Comparison of ENCODE assay signal across 13 cellular contexts in the genomic region with DNA sequence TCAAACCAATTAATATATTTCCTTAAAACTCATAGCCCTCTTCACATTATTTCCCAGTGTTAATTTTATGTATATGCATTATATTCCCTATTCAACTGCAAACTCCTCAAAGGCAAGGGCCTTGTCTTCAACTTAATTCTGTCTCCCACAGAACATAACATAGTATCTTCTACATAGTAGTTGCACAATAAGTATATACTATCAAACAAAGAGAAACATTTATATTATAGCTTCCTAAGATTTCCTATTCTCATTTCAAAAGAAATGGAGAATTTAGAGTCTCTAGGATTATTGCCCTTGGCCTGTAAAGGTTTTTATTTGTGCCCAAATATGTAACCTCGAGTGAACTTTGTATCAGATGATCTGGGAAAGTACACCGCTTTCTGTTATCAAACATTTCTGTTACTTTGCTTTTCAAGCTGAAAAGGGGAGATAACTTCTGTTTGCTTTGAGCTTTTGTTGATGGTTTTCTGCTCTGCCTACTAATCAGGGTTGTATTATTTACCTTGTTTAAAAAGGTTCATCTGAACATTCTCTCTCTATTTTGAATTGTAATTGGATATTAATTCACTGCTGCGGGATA.
A peak's percentile ranks its signal among the peaks of the same experiment; 100 is the strongest.
DNase-seq lines count a peak whose midpoint lies in the region; ATAC-seq lines count a peak whose summit lies in the region.
"Had no signal": no experiment of that assay in that cellular context is flagged by ENCODE, and none has a peak within 500 bp of the region (broad histone marks: within the 10 kb centered on the region; RNA-seq: fewer than 3 reads in every experiment).

No MANE protein-coding gene starts in this region.

- H3K9me3 Mint-ChIP-seq in stimulated activated naive CD8-positive, alpha-beta T cell treated with anti-CD3 and anti-CD28 coated beads, Interleukin-15, Interleukin-2, amounts not matched to agents 100 ng/mL and 50 ng/mL, for 24 hours: no peaks in the 10 kb centered on the region
- no peaks in the 10 kb centered on the region for H3K9me3 Mint-ChIP-seq in memory B cell

- no peak for ATAC-seq in stimulated activated naive CD8-positive, alpha-beta T cell treated with anti-CD3 and anti-CD28 coated beads, Interleukin-15, Interleukin-2, amounts not matched to agents 100 U/mL and 50 U/mL, for 24 hours
- ATAC-seq in memory B cell (ENCODE audit: low read depth): no peak

- no peaks in the 10 kb centered on the region for H3K27me3 ChIP-seq in adipocyte (replicated peaks; ENCODE audit: control insufficient read depth, insufficient read depth, low read length)
- H3K27me3 ChIP-seq: BLaER1, foreskin keratinocyte had no signal

- peak overlapping the region; percentile 78 for H3K9ac ChIP-seq in adipocyte (ENCODE audit: low read length)
- H3K9ac ChIP-seq: BLaER1 had no signal

- no peak overlapping the region for H3K4me3 Mint-ChIP-seq in stimulated activated naive CD8-positive, alpha-beta T cell treated with anti-CD3 and anti-CD28 coated beads, Interleukin-15, Interleukin-2, amounts not matched to agents 100 ng/mL and 50 ng/mL, for 24 hours
- no peak overlapping the region for H3K4me3 Mint-ChIP-seq in memory B cell

- H3K4me1 ChIP-seq in adipocyte (ENCODE audit: control insufficient read depth, insufficient read depth, low read length): peaks cover 36% of the 10 kb centered on the region

- no peaks in the 10 kb centered on the region for H3K27me3 Mint-ChIP-seq in stimulated activated naive CD8-positive, alpha-beta T cell treated with anti-CD3 and anti-CD28 coated beads, Interleukin-15, Interleukin-2, amounts not matched to agents 100 ng/mL and 50 ng/mL, for 24 hours
- H3K27me3 Mint-ChIP-seq in memory B cell: no peaks in the 10 kb centered on the region

- H3K9me3 ChIP-seq in adipocyte (ENCODE audit: control insufficient read depth, low read length): no peaks in the 10 kb centered on the region
- H3K9me3 ChIP-seq: BLaER1 had no signal

- H3K36me3 Mint-ChIP-seq in stimulated activated naive CD8-positive, alpha-beta T cell treated with anti-CD3 and anti-CD28 coated beads, Interleukin-15, Interleukin-2, amounts not matched to agents 100 ng/mL and 50 ng/mL, for 24 hours (ENCODE audit: low read depth): peaks cover 72% of the 10 kb centered on the region
- peaks cover 25% of the 10 kb centered on the region for H3K36me3 Mint-ChIP-seq in memory B cell

- H3K4me1 Mint-ChIP-seq in stimulated activated naive CD8-positive, alpha-beta T cell treated with anti-CD3 and anti-CD28 coated beads, Interleukin-15, Interleukin-2, amounts not matched to agents 100 ng/mL and 50 ng/mL, for 24 hours (ENCODE audit: low read depth): peaks cover 55% of the 10 kb centered on the region
- H3K4me1 Mint-ChIP-seq in memory B cell: peaks cover 33% of the 10 kb centered on the region

- peaks cover 36% of the 10 kb centered on the region for H3K36me3 ChIP-seq in adipocyte (ENCODE audit: control insufficient read depth, insufficient read depth, low read length, severe bottlenecking)

- peak overlapping the region; percentile 59 for H3K27ac Mint-ChIP-seq in stimulated activated naive CD8-positive, alpha-beta T cell treated with anti-CD3 and anti-CD28 coated beads, Interleukin-15, Interleukin-2, amounts not matched to agents 100 ng/mL and 50 ng/mL, for 24 hours
- H3K27ac Mint-ChIP-seq in memory B cell: peak overlapping the region; percentile 75

- DNase-seq in stimulated activated naive CD8-positive, alpha-beta T cell treated with anti-CD3 and anti-CD28 coated beads, Interleukin-15, Interleukin-2, amounts not matched to agents 100 U/mL and 50 U/mL, for 24 hours: no peak
- DNase-seq in adipocyte (ENCODE audit: low read depth) (no peak), memory B cell (ENCODE audit: low spot score in 2 of 2) (no peak), NCI-H82 (lab: John Stamatoyannopoulos, UW) (no peak), NCI-H748 treated with DMSO at 0.1 percent for 48 hours (lab: John Stamatoyannopoulos, UW) (no peak), glomerular visceral epithelial cell (ENCODE audit: extremely low spot score) (no peak), NCI-H2171 treated with DMSO at 0.1 percent for 48 hours (lab: John Stamatoyannopoulos, UW) (no peak)
- DNase-seq: Kasumi-1, NCI-H524 treated with DMSO at 0.1 percent for 48 hours, right cardiac atrium had no signal

- H3K4me3 ChIP-seq in adipocyte (ENCODE audit: low read length): peak overlapping the region; percentile 55
- H3K4me3 ChIP-seq: BLaER1 had no signal
